In genomic region chr19:17550076-17550667, GRCh38 we compare ENCODE assay signal across 37 cellular contexts.
"Had no signal": no experiment of that assay in that cellular context is flagged by ENCODE, and none has a peak within 500 bp of the region (broad histone marks: within the 10 kb centered on the region; RNA-seq: fewer than 3 reads in every experiment).

No MANE protein-coding gene starts in this region.

- H3K36me3 Mint-ChIP-seq: activated CD4-positive, alpha-beta memory T cell treated with anti-CD3 and anti-CD28 coated beads for 36 hours; activated CD8-positive, alpha-beta memory T cell treated with anti-CD3 and anti-CD28 coated beads, Interleukin-2, amount 10 ng/mL, durations not matched to agents 7 days and 5 days; activated naive CD4-positive, alpha-beta T cell treated with anti-CD3 and anti-CD28 coated beads, Interleukin-2, amount 50 U/mL, for 24 hours; activated naive CD8-positive, alpha-beta T cell treated with anti-CD3 and anti-CD28 coated beads for 36 hours; brain had no signal

- ATAC-seq: activated CD4-positive, alpha-beta T cell treated with anti-CD3 and anti-CD28 coated beads for 36 hours; activated CD8-positive, alpha-beta memory T cell treated with anti-CD3 and anti-CD28 coated beads, Interleukin-2, amount 10 ng/mL, durations not matched to agents 7 days and 5 days; activated CD8-positive, alpha-beta T cell treated with anti-CD3 and anti-CD28 coated beads, Interleukin-2, amount 10 ng/mL, durations not matched to agents 7 days and 5 days; activated naive CD8-positive, alpha-beta T cell treated with anti-CD3 and anti-CD28 coated beads, Interleukin-2, amount 50 U/mL, for 24 hours; esophagus mucosa; T-helper 17 cell had no signal

- H3K27me3 Mint-ChIP-seq: activated CD4-positive, alpha-beta memory T cell treated with anti-CD3 and anti-CD28 coated beads for 36 hours; activated CD4-positive, alpha-beta T cell treated with anti-CD3 and anti-CD28 coated beads for 36 hours; activated CD4-positive, alpha-beta T cell treated with anti-CD3 and anti-CD28 coated beads, Interleukin-2, amount 10 ng/mL, durations not matched to agents 24 days and 14 days; activated CD8-positive, alpha-beta memory T cell treated with anti-CD3 and anti-CD28 coated beads, Interleukin-2, amount 10 ng/mL, durations not matched to agents 7 days and 5 days; activated naive CD4-positive, alpha-beta T cell treated with anti-CD3 and anti-CD28 coated beads, Interleukin-2, amount 50 U/mL, for 24 hours; activated naive CD8-positive, alpha-beta T cell treated with anti-CD3 and anti-CD28 coated beads for 36 hours; activated naive CD8-positive, alpha-beta T cell treated with anti-CD3 and anti-CD28 coated beads, Interleukin-2, amount 50 U/mL, for 24 hours; T-helper 17 cell had no signal

- H3K27me3 ChIP-seq: adrenal gland, breast epithelium, cardiac muscle cell, colonic mucosa, dorsolateral prefrontal cortex had no signal

- H3K4me1 Mint-ChIP-seq: endodermal cell had no signal

- H3K9me3 Mint-ChIP-seq: activated CD4-positive, alpha-beta memory T cell treated with anti-CD3 and anti-CD28 coated beads for 36 hours; activated CD4-positive, alpha-beta T cell treated with anti-CD3 and anti-CD28 coated beads, Interleukin-2, amount 10 ng/mL, durations not matched to agents 24 days and 14 days; activated naive CD4-positive, alpha-beta T cell treated with anti-CD3 and anti-CD28 coated beads for 36 hours; activated naive CD4-positive, alpha-beta T cell treated with anti-CD3 and anti-CD28 coated beads, Interleukin-2, amount 50 U/mL, for 24 hours; activated naive CD8-positive, alpha-beta T cell treated with anti-CD3 and anti-CD28 coated beads for 36 hours; activated naive CD8-positive, alpha-beta T cell treated with anti-CD3 and anti-CD28 coated beads, Interleukin-2, amount 50 U/mL, for 24 hours; activated T-helper 1 cell treated with anti-CD3 and anti-CD28 coated beads, Interleukin-12 subunit alpha, Interleukin-12 subunit beta, Interleukin-2, Interleukin-4 antibody, amounts not matched to agents 30 ng/mL and 10 ng/mL and 1 ng/mL, durations not matched to agents 14 hours and 24 hours and 36 hours; activated T-helper 2 cell treated with anti-CD3 and anti-CD28 coated beads, Interferon-gamma antibody, Interleukin-2, Interleukin-4, amounts not matched to agents 10 μg/mL and 5 μg/mL and 100 μg/mL, durations not matched to agents 14 hours and 24 hours and 36 hours; T-helper 2 cell treated with Interferon-gamma antibody and Interleukin-4, amounts not matched to agents 5 μg/mL and 100 μg/mL, for 36 hours had no signal

- H3K4me3 ChIP-seq: adrenal gland, breast epithelium, cardiac muscle cell, colonic mucosa, dorsolateral prefrontal cortex had no signal

- H3K27ac Mint-ChIP-seq: activated CD4-positive, alpha-beta memory T cell treated with anti-CD3 and anti-CD28 coated beads for 36 hours; activated CD4-positive, alpha-beta T cell treated with anti-CD3 and anti-CD28 coated beads for 36 hours; activated CD4-positive, alpha-beta T cell treated with anti-CD3 and anti-CD28 coated beads, Interleukin-2, amount 10 ng/mL, durations not matched to agents 24 days and 14 days; activated CD8-positive, alpha-beta memory T cell treated with anti-CD3 and anti-CD28 coated beads, Interleukin-2, amount 10 ng/mL, durations not matched to agents 7 days and 5 days; activated CD8-positive, alpha-beta T cell treated with anti-CD3 and anti-CD28 coated beads, Interleukin-2, amount 10 ng/mL, durations not matched to agents 7 days and 5 days; activated naive CD4-positive, alpha-beta T cell treated with anti-CD3 and anti-CD28 coated beads for 36 hours; activated naive CD4-positive, alpha-beta T cell treated with anti-CD3 and anti-CD28 coated beads, Interleukin-2, amount 50 U/mL, for 24 hours; activated naive CD8-positive, alpha-beta T cell treated with anti-CD3 and anti-CD28 coated beads for 36 hours; activated naive CD8-positive, alpha-beta T cell treated with anti-CD3 and anti-CD28 coated beads, Interleukin-2, amount 50 U/mL, for 24 hours; activated T-helper 1 cell treated with anti-CD3 and anti-CD28 coated beads, Interleukin-12 subunit alpha, Interleukin-12 subunit beta, Interleukin-2, Interleukin-4 antibody, amounts not matched to agents 30 ng/mL and 10 ng/mL and 1 ng/mL, durations not matched to agents 14 hours and 24 hours and 36 hours; activated T-helper 2 cell treated with anti-CD3 and anti-CD28 coated beads, Interferon-gamma antibody, Interleukin-2, Interleukin-4, amounts not matched to agents 10 μg/mL and 5 μg/mL and 100 μg/mL, durations not matched to agents 14 hours and 24 hours and 36 hours; brain; endodermal cell; T-helper 17 cell; T-helper 2 cell treated with Interferon-gamma antibody and Interleukin-4, amounts not matched to agents 5 μg/mL and 100 μg/mL, for 36 hours had no signal

- DNase-seq: activated CD4-positive, alpha-beta memory T cell treated with anti-CD3 and anti-CD28 coated beads for 36 hours; activated CD4-positive, alpha-beta T cell treated with anti-CD3 and anti-CD28 coated beads for 36 hours; activated CD4-positive, alpha-beta T cell treated with anti-CD3 and anti-CD28 coated beads, Interleukin-2, amount 10 ng/mL, durations not matched to agents 24 days and 14 days; activated CD4-positive, CD25-positive, alpha-beta regulatory T cell; activated CD4-positive, CD25-positive, alpha-beta regulatory T cell treated with anti-CD3 and anti-CD28 coated beads, Interleukin-2, amount 50 U/mL, for 72 hours; activated CD8-positive, alpha-beta memory T cell treated with anti-CD3 and anti-CD28 coated beads, Interleukin-2, amount 10 ng/mL, durations not matched to agents 7 days and 5 days; activated CD8-positive, alpha-beta memory T cell treated with anti-CD3 and anti-CD28 coated beads, Interleukin-2, amount 50 U/mL, for 4 hours; activated CD8-positive, alpha-beta T cell treated with anti-CD3 and anti-CD28 coated beads, Interleukin-2, amount 10 ng/mL, durations not matched to agents 7 days and 5 days; activated effector memory CD4-positive, alpha-beta T cell treated with anti-CD3 and anti-CD28 coated beads, Interleukin-2, amount 50 U/mL, for 16 hours; activated naive CD4-positive, alpha-beta T cell treated with anti-CD3 and anti-CD28 coated beads for 36 hours; activated naive CD8-positive, alpha-beta T cell treated with anti-CD3 and anti-CD28 coated beads for 36 hours; activated naive CD8-positive, alpha-beta T cell treated with anti-CD3 and anti-CD28 coated beads, Interleukin-2, amount 50 U/mL, for 24 hours; activated T-cell treated with anti-CD3 and anti-CD28 coated beads, Interleukin-2, amount 50 U/mL, for 1 hour; activated T-cell treated with anti-CD3 and anti-CD28 coated beads, Interleukin-2, amount 50 U/mL, for 48 hours; adrenal gland; amygdala; aorta; central memory CD4-positive, alpha-beta T cell; cerebellar nuclear complex; colonic mucosa; dorsolateral prefrontal cortex; effector memory CD4-positive, alpha-beta T cell; endodermal cell; foreskin fibroblast; head of caudate nucleus; T-helper 1 cell; T-helper 17 cell; T1000 had no signal

- H3K36me3 ChIP-seq: adrenal gland, breast epithelium, cardiac muscle cell, colonic mucosa had no signal

- FAIRE-seq: frontal cortex had no signal

- H3K9me3 ChIP-seq: adrenal gland, breast epithelium, colonic mucosa had no signal

- H3K4me3 Mint-ChIP-seq: activated CD4-positive, alpha-beta memory T cell treated with anti-CD3 and anti-CD28 coated beads for 36 hours; activated CD4-positive, alpha-beta T cell treated with anti-CD3 and anti-CD28 coated beads for 36 hours; activated CD4-positive, alpha-beta T cell treated with anti-CD3 and anti-CD28 coated beads, Interleukin-2, amount 10 ng/mL, durations not matched to agents 24 days and 14 days; activated CD8-positive, alpha-beta memory T cell treated with anti-CD3 and anti-CD28 coated beads, Interleukin-2, amount 10 ng/mL, durations not matched to agents 7 days and 5 days; activated CD8-positive, alpha-beta T cell treated with anti-CD3 and anti-CD28 coated beads, Interleukin-2, amount 10 ng/mL, durations not matched to agents 7 days and 5 days; activated naive CD4-positive, alpha-beta T cell treated with anti-CD3 and anti-CD28 coated beads for 36 hours; activated naive CD4-positive, alpha-beta T cell treated with anti-CD3 and anti-CD28 coated beads, Interleukin-2, amount 50 U/mL, for 24 hours; activated naive CD8-positive, alpha-beta T cell treated with anti-CD3 and anti-CD28 coated beads for 36 hours; activated naive CD8-positive, alpha-beta T cell treated with anti-CD3 and anti-CD28 coated beads, Interleukin-2, amount 50 U/mL, for 24 hours; activated T-helper 1 cell treated with anti-CD3 and anti-CD28 coated beads, Interleukin-12 subunit alpha, Interleukin-12 subunit beta, Interleukin-2, Interleukin-4 antibody, amounts not matched to agents 30 ng/mL and 10 ng/mL and 1 ng/mL, durations not matched to agents 14 hours and 24 hours and 36 hours; brain; endodermal cell; T-helper 17 cell; T-helper 2 cell treated with Interferon-gamma antibody and Interleukin-4, amounts not matched to agents 5 μg/mL and 100 μg/mL, for 36 hours had no signal

- H3K27ac ChIP-seq: adrenal gland, breast epithelium, cardiac muscle cell, colonic mucosa, dorsolateral prefrontal cortex had no signal

- H3K4me1 ChIP-seq: breast epithelium, colonic mucosa had no signal
